In the genomic region with DNA sequence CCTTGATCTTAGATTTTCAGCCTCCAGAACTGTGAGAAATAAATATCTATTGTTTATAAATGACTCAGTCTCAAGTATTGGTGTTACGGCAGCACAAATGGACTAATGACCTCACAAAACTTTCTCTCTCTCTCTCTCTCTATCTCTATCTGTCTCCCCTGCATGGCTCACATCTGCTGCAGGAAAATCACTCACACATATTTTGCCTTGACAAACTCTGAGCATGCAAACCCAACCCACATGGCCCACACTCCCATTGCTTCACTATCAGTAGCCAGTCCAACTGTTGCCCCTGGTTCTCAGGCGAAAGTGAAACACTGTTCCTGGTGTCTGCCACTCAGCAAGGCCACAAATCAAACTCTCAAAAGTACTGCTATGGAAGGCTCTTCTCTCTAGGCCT, we compare ENCODE assay signal across 13 cellular contexts.
DNase-seq lines count a peak whose midpoint lies in the region; ATAC-seq and TF ChIP-seq lines count a peak whose summit lies in the region.
"Had no signal": no experiment of that assay in that cellular context is flagged by ENCODE, and none has a peak within 500 bp of the region (broad histone marks: within the 10 kb centered on the region; RNA-seq: fewer than 3 reads in every experiment).

No MANE protein-coding gene starts in this region.

- H3K27ac Mint-ChIP-seq in activated CD4-positive, alpha-beta memory T cell treated with anti-CD3 and anti-CD28 coated beads, Interleukin-2, amount 10 ng/mL, durations not matched to agents 7 days and 5 days: no peak overlapping the region
- no peak overlapping the region for H3K27ac Mint-ChIP-seq in activated naive CD8-positive, alpha-beta T cell treated with anti-CD3 and anti-CD28 coated beads, Interleukin-2, amount 50 U/mL, for 24 hours
- H3K27ac Mint-ChIP-seq: immature natural killer cell; naive thymus-derived CD8-positive, alpha-beta T cell had no signal

- ATAC-seq in GM19438 (IDR thresholded peaks at IDR 0.05; ENCODE audit: low read depth, unreplicated experiment) (peak; percentile 47), HG03520 (IDR thresholded peaks at IDR 0.05; ENCODE audit: unreplicated experiment) (peak; percentile 41)
- no peak for ATAC-seq in activated naive CD8-positive, alpha-beta T cell treated with anti-CD3 and anti-CD28 coated beads, Interleukin-2, amount 50 U/mL, for 24 hours
- ATAC-seq: esophagus mucosa; naive thymus-derived CD8-positive, alpha-beta T cell had no signal

- H3K4me3 Mint-ChIP-seq in activated CD4-positive, alpha-beta memory T cell treated with anti-CD3 and anti-CD28 coated beads, Interleukin-2, amount 10 ng/mL, durations not matched to agents 7 days and 5 days: no peak overlapping the region
- H3K4me3 Mint-ChIP-seq in activated naive CD8-positive, alpha-beta T cell treated with anti-CD3 and anti-CD28 coated beads, Interleukin-2, amount 50 U/mL, for 24 hours: no peak overlapping the region
- H3K4me3 Mint-ChIP-seq: central memory CD8-positive, alpha-beta T cell; immature natural killer cell had no signal

- no peak for TF ChIP-seq CTCF in GM10248 (IDR thresholded peaks at IDR 0.05; ENCODE audit: control extremely low read depth, extremely low read depth, low read depth, missing control alignments)

- no peaks in the 10 kb centered on the region for H3K4me1 Mint-ChIP-seq in activated CD4-positive, alpha-beta memory T cell treated with anti-CD3 and anti-CD28 coated beads, Interleukin-2, amount 10 ng/mL, durations not matched to agents 7 days and 5 days
- H3K4me1 Mint-ChIP-seq in activated naive CD8-positive, alpha-beta T cell treated with anti-CD3 and anti-CD28 coated beads, Interleukin-2, amount 50 U/mL, for 24 hours: peaks cover 20% of the 10 kb centered on the region
- H3K4me1 Mint-ChIP-seq: immature natural killer cell; naive thymus-derived CD8-positive, alpha-beta T cell had no signal

- CTCF ChIA-PET in activated CD4-positive, alpha-beta memory T cell treated with anti-CD3 and anti-CD28 coated beads, Interleukin-2, amount 10 ng/mL, durations not matched to agents 7 days and 5 days (lab: Charles Lee): interaction anchor here (0.6 kb wide), 1 partner anchor 992 kb away, joined by 3 read pairs; no protein-coding TSS in a partner anchor
- CTCF ChIA-PET in GM10248 (lab: Yijun Ruan, JAX): no interaction called here

- DNase-seq in Daoy (ENCODE audit: low read depth) (peak; percentile 10), iris pigment epithelial cell (ENCODE audit: low read depth) (peak; percentile 85), RPMI8226 (no peak), GM10248 (ENCODE audit: extremely low spot score) (no peak)
- no peak for DNase-seq in activated CD4-positive, alpha-beta memory T cell treated with anti-CD3 and anti-CD28 coated beads, Interleukin-2, amount 10 ng/mL, durations not matched to agents 7 days and 5 days
- no peak for DNase-seq in activated naive CD8-positive, alpha-beta T cell treated with anti-CD3 and anti-CD28 coated beads, Interleukin-2, amount 50 U/mL, for 24 hours
- DNase-seq: immature natural killer cell; naive thymus-derived CD8-positive, alpha-beta T cell; NCI-H1694 treated with DMSO at 0.1 percent for 48 hours had no signal

- H3K9me3 Mint-ChIP-seq in activated CD4-positive, alpha-beta memory T cell treated with anti-CD3 and anti-CD28 coated beads, Interleukin-2, amount 10 ng/mL, durations not matched to agents 7 days and 5 days: peaks cover 2% of the 10 kb centered on the region
- peaks cover 3% of the 10 kb centered on the region for H3K9me3 Mint-ChIP-seq in activated naive CD8-positive, alpha-beta T cell treated with anti-CD3 and anti-CD28 coated beads, Interleukin-2, amount 50 U/mL, for 24 hours
- H3K9me3 Mint-ChIP-seq: central memory CD8-positive, alpha-beta T cell; immature natural killer cell had no signal

- no peaks in the 10 kb centered on the region for H3K27me3 Mint-ChIP-seq in activated CD4-positive, alpha-beta memory T cell treated with anti-CD3 and anti-CD28 coated beads, Interleukin-2, amount 10 ng/mL, durations not matched to agents 7 days and 5 days
- no peaks in the 10 kb centered on the region for H3K27me3 Mint-ChIP-seq in activated naive CD8-positive, alpha-beta T cell treated with anti-CD3 and anti-CD28 coated beads, Interleukin-2, amount 50 U/mL, for 24 hours
- H3K27me3 Mint-ChIP-seq: central memory CD8-positive, alpha-beta T cell; naive thymus-derived CD8-positive, alpha-beta T cell had no signal

- POLR2A ChIA-PET in activated CD4-positive, alpha-beta memory T cell treated with anti-CD3 and anti-CD28 coated beads, Interleukin-2, amount 10 ng/mL, durations not matched to agents 7 days and 5 days (lab: Charles Lee): no interaction called here
- POLR2A ChIA-PET in GM10248 (lab: Yijun Ruan, JAX): no interaction called here

- no peaks in the 10 kb centered on the region for H3K36me3 Mint-ChIP-seq in activated CD4-positive, alpha-beta memory T cell treated with anti-CD3 and anti-CD28 coated beads, Interleukin-2, amount 10 ng/mL, durations not matched to agents 7 days and 5 days (ENCODE audit: low read depth)
- peaks cover 2% of the 10 kb centered on the region for H3K36me3 Mint-ChIP-seq in activated naive CD8-positive, alpha-beta T cell treated with anti-CD3 and anti-CD28 coated beads, Interleukin-2, amount 50 U/mL, for 24 hours (ENCODE audit: low read depth)
- H3K36me3 Mint-ChIP-seq: immature natural killer cell; naive thymus-derived CD8-positive, alpha-beta T cell had no signal

Comparison
In these comparisons a context has a peak if more than half of its experiments do, and no peak if none do; other contexts are left out.
1. DNase-seq: peak in Daoy (single experiment) and iris pigment epithelial cell (single experiment); none in RPMI8226 (single experiment), activated CD4-positive, alpha-beta memory T cell treated with anti-CD3 and anti-CD28 coated beads, Interleukin-2, amount 10 ng/mL, durations not matched to agents 7 days and 5 days (single experiment), GM10248 (single experiment) and activated naive CD8-positive, alpha-beta T cell treated with anti-CD3 and anti-CD28 coated beads, Interleukin-2, amount 50 U/mL, for 24 hours (single experiment).